27 cellular contexts compared by ENCODE assay signal in genomic region chr22:47460870-47461269, GRCh38.
"Had no signal": no experiment of that assay in that cellular context is flagged by ENCODE, and none has a peak within 500 bp of the region (broad histone marks: within the 10 kb centered on the region; RNA-seq: fewer than 3 reads in every experiment).

No MANE protein-coding gene starts in this region.

- DNase-seq: activated CD4-positive, alpha-beta T cell treated with anti-CD3 and anti-CD28 coated beads for 36 hours; activated CD4-positive, CD25-positive, alpha-beta regulatory T cell; activated CD8-positive, alpha-beta memory T cell treated with anti-CD3 and anti-CD28 coated beads, Interleukin-2, amount 10 ng/mL, durations not matched to agents 7 days and 5 days; activated CD8-positive, alpha-beta T cell treated with anti-CD3 and anti-CD28 coated beads, Interleukin-2, amount 10 ng/mL, durations not matched to agents 7 days and 5 days; activated effector memory CD4-positive, alpha-beta T cell treated with Interleukin-2 at 50 U/mL for 16 hours; activated naive CD4-positive, alpha-beta T cell treated with Interleukin-2 at 50 U/mL for 16 hours; activated T-cell treated with anti-CD3 and anti-CD28 coated beads, Interleukin-2, amount 50 U/mL, for 72 hours; cerebellar nuclear complex; colonic mucosa; dorsolateral prefrontal cortex; effector memory CD8-positive, alpha-beta T cell; erythroblast; left cardiac atrium; left ventricle myocardium superior; mammary epithelial cell; naive thymus-derived CD4-positive, alpha-beta T cell; pancreas; psoas muscle; stimulated activated naive CD4-positive, alpha-beta T cell; tibial artery had no signal

- H3K36me3 ChIP-seq: ascending aorta, cardiac muscle cell, colonic mucosa, gastroesophageal sphincter, pancreas, right atrium auricular region, suprapubic skin, tibial artery had no signal

- H3K9me3 ChIP-seq: ascending aorta, colonic mucosa, pancreas, psoas muscle, right atrium auricular region had no signal

- ATAC-seq: activated CD4-positive, alpha-beta T cell treated with anti-CD3 and anti-CD28 coated beads for 36 hours; activated CD8-positive, alpha-beta memory T cell treated with anti-CD3 and anti-CD28 coated beads, Interleukin-2, amount 10 ng/mL, durations not matched to agents 7 days and 5 days; activated CD8-positive, alpha-beta T cell treated with anti-CD3 and anti-CD28 coated beads, Interleukin-2, amount 10 ng/mL, durations not matched to agents 7 days and 5 days; activated T-cell treated with anti-CD3 and anti-CD28 coated beads, Interleukin-2, amount 50 U/mL, for 72 hours; effector memory CD8-positive, alpha-beta T cell; gastroesophageal sphincter; left cardiac atrium; left ventricle myocardium superior; naive thymus-derived CD4-positive, alpha-beta T cell; pancreas; psoas muscle had no signal

- H3K4me1 ChIP-seq: ascending aorta, colonic mucosa, gastroesophageal sphincter, pancreas, psoas muscle, right atrium auricular region, suprapubic skin, tibial artery had no signal

- H3K79me2 ChIP-seq: hepatocyte had no signal

- H3K27me3 ChIP-seq: ascending aorta, cardiac muscle cell, colonic mucosa, hepatocyte, pancreas, right atrium auricular region, tibial artery had no signal

- FAIRE-seq: keratinocyte, pancreas had no signal

- H3K27ac ChIP-seq: ascending aorta, cardiac muscle cell, colonic mucosa, dorsolateral prefrontal cortex, gastroesophageal sphincter, hepatocyte, pancreas, psoas muscle, right atrium auricular region, suprapubic skin, tibial artery had no signal

- H3K4me2 ChIP-seq: hepatocyte had no signal

- H2AFZ ChIP-seq: hepatocyte had no signal

- H3K4me3 ChIP-seq: ascending aorta, cardiac muscle cell, colonic mucosa, dorsolateral prefrontal cortex, gastroesophageal sphincter, hepatocyte, pancreas, psoas muscle, right atrium auricular region, suprapubic skin, tibial artery had no signal
